1 cellular context compared by ENCODE assay signal in the genomic region with DNA sequence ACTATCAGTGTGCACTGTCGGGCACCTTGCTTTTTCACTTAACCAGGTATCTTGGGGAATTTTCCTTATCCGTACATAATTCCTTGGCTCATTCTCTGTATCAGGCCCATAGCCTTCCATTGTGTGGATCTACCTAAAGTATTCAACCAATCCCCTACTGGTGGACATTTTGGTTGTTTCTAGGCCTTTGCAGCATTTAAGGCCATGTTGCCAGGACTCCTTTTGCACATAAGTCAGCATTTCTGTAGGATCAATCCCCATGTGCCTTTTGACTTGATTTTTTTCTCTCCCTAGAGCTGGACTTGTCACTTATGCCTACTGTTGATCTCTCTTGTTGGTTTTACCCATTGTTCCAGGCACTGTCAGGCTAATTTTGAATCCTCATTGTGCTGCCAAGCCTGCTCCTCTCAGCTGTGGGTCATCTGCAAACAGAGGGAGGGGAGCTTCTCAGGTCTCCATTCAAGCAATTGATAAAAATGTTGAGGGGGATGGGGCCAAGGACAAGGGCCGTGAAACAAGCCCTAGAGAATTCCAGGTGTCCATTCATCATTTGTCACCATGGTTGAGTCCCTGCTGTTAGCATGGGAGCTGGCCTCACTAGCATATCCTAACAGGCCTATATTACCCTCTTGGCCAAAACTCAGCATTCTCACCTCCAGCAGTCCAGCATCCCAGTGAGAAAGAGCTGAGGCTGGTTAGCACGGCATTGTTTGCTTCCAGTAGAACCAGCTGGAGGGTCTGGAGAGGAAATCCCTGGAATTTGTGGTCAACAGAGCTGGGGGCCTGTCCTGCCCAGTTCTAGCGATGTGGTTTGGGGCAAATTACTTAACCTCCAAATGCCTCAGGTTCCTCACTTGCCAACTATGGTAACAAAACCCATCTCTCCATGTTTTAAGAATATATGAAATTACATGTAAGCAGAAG.
TF ChIP-seq lines count a peak whose summit lies in the region.

No MANE protein-coding gene starts in this region.

TF ChIP-seq in K562, 482 proteins besides CTCF, POLR2A, EP300 and RAD21 (continued from another document):
- 0 out of 2 replicates have a peak, but pooled peaks have one; percentile 14 for TF ChIP-seq VEZF1 (CRISPR knock-in tag; IDR thresholded peaks at IDR 0.05)
- TF ChIP-seq FOXK2 (conservative IDR thresholded peaks at IDR 0.05 in 1 of 2, IDR thresholded peaks at IDR 0.05 in 1 of 2; ENCODE audit: low read depth in 2 of 2): no peak
- TF ChIP-seq ZNF79 (CRISPR knock-in tag; IDR thresholded peaks at IDR 0.05; ENCODE audit: low read depth): no peak
- no peak for TF ChIP-seq E4F1 (CRISPR knock-in tag; IDR thresholded peaks at IDR 0.05; ENCODE audit: borderline replicate concordance)
- TF ChIP-seq SMAD4 (CRISPR knock-in tag; conservative IDR thresholded peaks at IDR 0.05): peak; percentile 16
- TF ChIP-seq TSC22D4 (tag; IDR thresholded peaks at IDR 0.05): no peak
- no peak for TF ChIP-seq ELF1 (tag; IDR thresholded peaks at IDR 0.05)
- TF ChIP-seq MTF1 (CRISPR knock-in tag; IDR thresholded peaks at IDR 0.05; ENCODE audit: borderline replicate concordance): no peak
- TF ChIP-seq FOSL1 (tag; conservative IDR thresholded peaks at IDR 0.05): 0 out of 2 replicates have a peak, but pooled peaks have one; percentile 9
- TF ChIP-seq BRCA1 (IDR thresholded peaks at IDR 0.05): no peak
- TF ChIP-seq BRCA1 (CRISPR knock-in tag; IDR thresholded peaks at IDR 0.05): no peak
- peak; percentile 68; the same call in 1 of the 2 replicates for TF ChIP-seq C11orf30 (IDR thresholded peaks at IDR 0.05; ENCODE audit: low read depth)
- TF ChIP-seq HIVEP1 (CRISPR knock-in tag; IDR thresholded peaks at IDR 0.05): 0 out of 2 replicates have a peak, but pooled peaks have one; percentile 23
- TF ChIP-seq, protein P1, sequence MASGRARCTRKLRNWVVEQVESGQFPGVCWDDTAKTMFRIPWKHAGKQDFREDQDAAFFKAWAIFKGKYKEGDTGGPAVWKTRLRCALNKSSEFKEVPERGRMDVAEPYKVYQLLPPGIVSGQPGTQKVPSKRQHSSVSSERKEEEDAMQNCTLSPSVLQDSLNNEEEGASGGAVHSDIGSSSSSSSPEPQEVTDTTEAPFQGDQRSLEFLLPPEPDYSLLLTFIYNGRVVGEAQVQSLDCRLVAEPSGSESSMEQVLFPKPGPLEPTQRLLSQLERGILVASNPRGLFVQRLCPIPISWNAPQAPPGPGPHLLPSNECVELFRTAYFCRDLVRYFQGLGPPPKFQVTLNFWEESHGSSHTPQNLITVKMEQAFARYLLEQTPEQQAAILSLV (tag; IDR thresholded peaks at IDR 0.05): 0 out of 2 replicates have a peak, but pooled peaks have one; percentile 41
- TF ChIP-seq, protein P2, sequence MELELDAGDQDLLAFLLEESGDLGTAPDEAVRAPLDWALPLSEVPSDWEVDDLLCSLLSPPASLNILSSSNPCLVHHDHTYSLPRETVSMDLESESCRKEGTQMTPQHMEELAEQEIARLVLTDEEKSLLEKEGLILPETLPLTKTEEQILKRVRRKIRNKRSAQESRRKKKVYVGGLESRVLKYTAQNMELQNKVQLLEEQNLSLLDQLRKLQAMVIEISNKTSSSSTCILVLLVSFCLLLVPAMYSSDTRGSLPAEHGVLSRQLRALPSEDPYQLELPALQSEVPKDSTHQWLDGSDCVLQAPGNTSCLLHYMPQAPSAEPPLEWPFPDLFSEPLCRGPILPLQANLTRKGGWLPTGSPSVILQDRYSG (tag; conservative IDR thresholded peaks at IDR 0.05; ENCODE audit: low read depth): 0 out of 2 replicates have a peak, but pooled peaks have one; percentile 9
- TF ChIP-seq, protein P3, sequence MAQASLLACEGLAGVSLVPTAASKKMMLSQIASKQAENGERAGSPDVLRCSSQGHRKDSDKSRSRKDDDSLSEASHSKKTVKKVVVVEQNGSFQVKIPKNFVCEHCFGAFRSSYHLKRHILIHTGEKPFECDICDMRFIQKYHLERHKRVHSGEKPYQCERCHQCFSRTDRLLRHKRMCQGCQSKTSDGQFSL (CRISPR knock-in tag; IDR thresholded peaks at IDR 0.05): no peak
- TF ChIP-seq, protein P3 (tag; IDR thresholded peaks at IDR 0.05): 0 out of 4 replicates have a peak, but pooled peaks of 1 of the 2 experiments have one; percentile 14
- TF ChIP-seq CHCHD3 (CRISPR knock-in tag; IDR thresholded peaks at IDR 0.05): no peak
